35 cellular contexts compared by ENCODE assay signal in the genomic region with DNA sequence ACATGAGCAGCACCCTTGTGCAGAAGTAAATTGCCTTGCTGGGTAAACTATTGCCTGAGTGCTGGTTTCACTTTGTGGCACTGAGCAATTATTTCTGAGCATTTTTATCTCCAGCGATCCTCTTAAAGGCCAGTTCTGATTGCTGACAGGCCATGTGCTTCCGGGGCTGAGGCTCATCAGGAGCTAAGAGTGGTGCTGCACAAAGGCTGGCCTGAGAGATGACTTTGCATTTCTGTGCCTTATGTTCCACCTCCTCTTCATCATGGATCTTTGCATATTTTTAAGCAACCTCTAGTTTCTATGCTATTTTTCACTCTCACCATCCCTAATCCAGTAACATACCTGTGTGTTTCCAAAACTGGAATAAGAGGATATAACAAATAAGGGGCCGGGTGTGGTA.
"Had no signal": no experiment of that assay in that cellular context is flagged by ENCODE, and none has a peak within 500 bp of the region (broad histone marks: within the 10 kb centered on the region; RNA-seq: fewer than 3 reads in every experiment).

No MANE protein-coding gene starts in this region.

- H3K9me3 Mint-ChIP-seq: activated T-cell treated with anti-CD3 and anti-CD28 coated beads, Interleukin-2, amount 50 U/mL, for 4 hours; activated T-helper 17 cell treated with anti-CD3 and anti-CD28 coated beads, Interleukin-2, amount 50 U/mL, for 72 hours; central memory CD8-positive, alpha-beta T cell; effector memory CD8-positive, alpha-beta T cell; T-helper 2 cell treated with Interferon-gamma antibody and Interleukin-4, amounts not matched to agents 5 μg/mL and 100 μg/mL, for 36 hours had no signal

- H3K4me1 ChIP-seq: esophagus muscularis mucosa, foreskin keratinocyte, gastrocnemius medialis had no signal

- H3K36me3 ChIP-seq: brain microvascular endothelial cell, esophagus muscularis mucosa, gastrocnemius medialis, WERI-Rb-1 had no signal

- FAIRE-seq: astrocyte, bronchial epithelial cell, colon had no signal

- H3K27ac ChIP-seq: brain microvascular endothelial cell, esophagus muscularis mucosa, foreskin keratinocyte, gastrocnemius medialis, WERI-Rb-1 had no signal

- H3K4me3 Mint-ChIP-seq: activated B cell treated with CpG ODN at 0.5 μM for 24 hours; activated CD8-positive, alpha-beta T cell treated with anti-CD3 and anti-CD28 coated beads for 36 hours; activated naive CD8-positive, alpha-beta T cell; activated T-cell treated with anti-CD3 and anti-CD28 coated beads, Interleukin-2, amount 50 U/mL, for 4 hours; activated T-helper 17 cell treated with anti-CD3 and anti-CD28 coated beads, Interleukin-2, amount 50 U/mL, for 72 hours; central memory CD8-positive, alpha-beta T cell; effector memory CD8-positive, alpha-beta T cell; T-helper 17 cell; T-helper 2 cell treated with Interferon-gamma antibody and Interleukin-4, amounts not matched to agents 5 μg/mL and 100 μg/mL, for 36 hours had no signal

- H3K4me3 ChIP-seq: esophagus muscularis mucosa, gastrocnemius medialis had no signal

- H3K4me1 Mint-ChIP-seq: activated B cell treated with CpG ODN at 0.5 μM for 24 hours; activated T-helper 17 cell treated with anti-CD3 and anti-CD28 coated beads, Interleukin-2, amount 50 U/mL, for 72 hours; central memory CD8-positive, alpha-beta T cell; T-helper 17 cell had no signal

- H3K27me3 ChIP-seq: brain microvascular endothelial cell, esophagus muscularis mucosa had no signal

- DNase-seq: activated B cell treated with CpG ODN at 0.5 μM for 24 hours; activated CD4-positive, alpha-beta T cell treated with anti-CD3 and anti-CD28 coated beads for 48 hours; activated CD4-positive, alpha-beta T cell treated with anti-CD3 and anti-CD28 coated beads, Interleukin-2, amount 50 U/mL, for 1 hour; activated CD4-positive, alpha-beta T cell treated with anti-CD3 and anti-CD28 coated beads, Interleukin-2, amount 50 U/mL, for 48 hours; activated CD8-positive, alpha-beta memory T cell treated with anti-CD3 and anti-CD28 coated beads for 24 hours; activated CD8-positive, alpha-beta T cell treated with anti-CD3 and anti-CD28 coated beads for 36 hours; activated effector memory CD4-positive, alpha-beta T cell treated with Interleukin-2 at 50 U/mL for 16 hours; activated gamma-delta T cell treated with Interleukin-2 at 50 U/mL for 16 hours; activated naive CD4-positive, alpha-beta T cell treated with anti-CD3 and anti-CD28 coated beads, Interleukin-2, amount 50 U/mL, for 16 hours; activated naive CD4-positive, alpha-beta T cell treated with Interleukin-2 at 50 U/mL for 16 hours; activated T-cell treated with anti-CD3 and anti-CD28 coated beads, Interleukin-2, amount 50 U/mL, for 4 hours; amniotic stem cell; anterior cingulate cortex; brain microvascular endothelial cell; cortex of kidney; dermis blood vessel endothelial cell; effector CD4-positive, alpha-beta T cell; effector memory CD8-positive, alpha-beta T cell; erythroblast; foreskin keratinocyte; gastrocnemius medialis; glutamatergic neuron; T-helper 1 cell; T-helper 17 cell; T1000; WERI-Rb-1 had no signal

- H3K27ac Mint-ChIP-seq: activated B cell treated with CpG ODN at 0.5 μM for 24 hours; activated CD8-positive, alpha-beta T cell treated with anti-CD3 and anti-CD28 coated beads for 36 hours; activated naive CD8-positive, alpha-beta T cell; activated T-helper 17 cell treated with anti-CD3 and anti-CD28 coated beads, Interleukin-2, amount 50 U/mL, for 72 hours; effector memory CD8-positive, alpha-beta T cell; T-helper 17 cell; T-helper 2 cell treated with Interferon-gamma antibody and Interleukin-4, amounts not matched to agents 5 μg/mL and 100 μg/mL, for 36 hours had no signal

- ATAC-seq: activated CD4-positive, CD25-positive, alpha-beta regulatory T cell treated with anti-CD3 and anti-CD28 coated beads, Interleukin-2, amount 50 U/mL, for 24 hours; activated CD8-positive, alpha-beta T cell treated with anti-CD3 and anti-CD28 coated beads for 36 hours; activated T-cell treated with anti-CD3 and anti-CD28 coated beads, Interleukin-2, amount 50 U/mL, for 4 hours; activated T-helper 17 cell treated with anti-CD3 and anti-CD28 coated beads, Interleukin-2, amount 50 U/mL, for 72 hours; effector memory CD8-positive, alpha-beta T cell; foreskin keratinocyte; gastrocnemius medialis; T-helper 17 cell had no signal

- H3K9me3 ChIP-seq: esophagus muscularis mucosa, gastrocnemius medialis had no signal
